Comparison of ENCODE assay signal across 17 cellular contexts in the genomic region with DNA sequence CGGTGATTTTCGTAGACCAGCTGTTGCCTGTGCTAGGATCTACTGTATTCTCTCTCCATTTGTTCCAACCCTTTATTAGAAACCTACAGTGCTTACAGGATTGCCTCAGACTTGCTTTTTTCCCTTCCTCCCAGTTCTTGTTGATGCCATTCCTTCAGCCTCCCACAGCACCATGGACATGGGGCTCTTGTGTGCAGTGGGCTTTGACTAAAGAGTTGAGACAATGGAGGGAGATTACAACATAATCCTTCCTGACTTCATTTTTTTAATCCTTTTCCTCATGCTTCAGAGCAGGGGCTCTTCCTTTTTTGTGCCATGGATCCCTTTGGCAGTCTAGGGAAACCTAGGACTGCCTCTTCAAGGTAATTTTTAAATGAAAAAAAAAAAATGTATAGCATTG.
DNase-seq lines count a peak whose midpoint lies in the region; ATAC-seq and TF ChIP-seq lines count a peak whose summit lies in the region.
"Had no signal": no experiment of that assay in that cellular context is flagged by ENCODE, and none has a peak within 500 bp of the region (broad histone marks: within the 10 kb centered on the region; RNA-seq: fewer than 3 reads in every experiment).

No MANE protein-coding gene starts in this region.

- TF ChIP-seq EP300 in neural cell (conservative IDR thresholded peaks at IDR 0.05; ENCODE audit: poor library complexity, severe bottlenecking), result no peak

- H3K36me3 ChIP-seq in HAP-1 (replicated peaks) (no peaks in the 10 kb centered on the region; the same call in none of the 2 replicates), neural cell (ENCODE audit: insufficient read depth, low read length) (no peaks in the 10 kb centered on the region)

- H3K79me2 ChIP-seq in neural cell (replicated peaks; ENCODE audit: insufficient read depth, low read length), result no peaks in the 10 kb centered on the region

- H3K9ac ChIP-seq in neural cell (ENCODE audit: low read length), result no peak overlapping the region

- no peak overlapping the region for H3K4me2 ChIP-seq in neural cell (ENCODE audit: low read length)
- H3K4me2 ChIP-seq: A549 had no signal

- H3K4me3 Mint-ChIP-seq in nephron progenitor cell, result no peak overlapping the region
- H3K4me3 Mint-ChIP-seq: CD14-positive monocyte; CD8-positive, alpha-beta T cell had no signal

- H3K9me3 Mint-ChIP-seq in nephron progenitor cell, result peaks cover 23% of the 10 kb centered on the region
- H3K9me3 Mint-ChIP-seq: CD8-positive, alpha-beta T cell had no signal

- no peaks in the 10 kb centered on the region for H3K4me1 ChIP-seq in HAP-1
- H3K4me1 ChIP-seq: A549, Caco-2 had no signal

- H3K4me3 ChIP-seq in HAP-1, result no peak overlapping the region
- no peak overlapping the region for H3K4me3 ChIP-seq in neural cell (ENCODE audit: low read length)
- H3K4me3 ChIP-seq: A549, GM12878, K562 had no signal

- in situ Hi-C loops in HAP-1 (cut with MboI; ENCODE audit: low sequenced_read_pairs), result no loop called here

- H4K20me1 ChIP-seq in neural cell (ENCODE audit: insufficient read depth), result no peaks in the 10 kb centered on the region

- 0 out of 2 replicates have a peak overlapping the region, but pooled peaks have one; percentile 6 for H3K27ac ChIP-seq in VCaP
- no peak overlapping the region for H3K27ac ChIP-seq in neural cell (ENCODE audit: low read length)
- H3K27ac ChIP-seq: A549, HL-60 had no signal

- no peak for TF ChIP-seq CTCF in VCaP (conservative IDR thresholded peaks at IDR 0.05)
- no peak for TF ChIP-seq CTCF in neural cell (IDR thresholded peaks at IDR 0.05; ENCODE audit: poor library complexity, severe bottlenecking)
- TF ChIP-seq CTCF in nephron progenitor cell (IDR thresholded peaks at IDR 0.05), result no peak

- no peak for ATAC-seq in HG02571 (IDR thresholded peaks at IDR 0.05; ENCODE audit: unreplicated experiment)
- ATAC-seq: CD8-positive, alpha-beta T cell; GM12878; K562 had no signal

- H3K9me2 ChIP-seq in neural cell (ENCODE audit: insufficient read depth, low read length), result no peaks in the 10 kb centered on the region

- peaks cover 20% of the 10 kb centered on the region for H3K36me3 Mint-ChIP-seq in nephron progenitor cell (ENCODE audit: low read depth)
- H3K36me3 Mint-ChIP-seq: CD14-positive monocyte; CD8-positive, alpha-beta T cell had no signal

- no peaks in the 10 kb centered on the region; the same call in 1 of the 2 replicates for H3K9me3 ChIP-seq in HAP-1
- no peaks in the 10 kb centered on the region for H3K9me3 ChIP-seq in neural cell (ENCODE audit: low read length)
- H3K9me3 ChIP-seq: Caco-2 had no signal

- no peaks in the 10 kb centered on the region for H3F3A ChIP-seq in neural cell (ENCODE audit: insufficient read depth, low read length, poor library complexity, severe bottlenecking)

- no peak overlapping the region for H3K27ac Mint-ChIP-seq in nephron progenitor cell
- H3K27ac Mint-ChIP-seq: CD14-positive monocyte; CD8-positive, alpha-beta T cell had no signal

- DNase-seq in HAP-1 (ENCODE audit: low spot score in 2 of 2) (peak; percentile 34 to 46), NOMO-1 treated with DMSO at 0.1 percent for 48 hours (lab: John Stamatoyannopoulos, UW; ENCODE audit: unreplicated experiment) (no peak), nephron progenitor cell (no peak)
- no peak for DNase-seq in activated CD4-positive, alpha-beta T cell treated with anti-CD3 and anti-CD28 coated beads, Interleukin-2, amount 50 U/mL, for 4 hours
- DNase-seq: Caco-2; CD8-positive, alpha-beta T cell; DMS79; GOT3; HCEC 1CT had no signal

- peaks cover 5% of the 10 kb centered on the region for H3K4me1 Mint-ChIP-seq in nephron progenitor cell
- H3K4me1 Mint-ChIP-seq: CD14-positive monocyte had no signal

- no peaks in the 10 kb centered on the region for H3K27me3 ChIP-seq in HAP-1 (ENCODE audit: low read depth)
- H3K27me3 ChIP-seq in neural cell (ENCODE audit: insufficient read depth, low read depth, low read length), result no peaks in the 10 kb centered on the region

- peaks cover 4% of the 10 kb centered on the region for H3K27me3 Mint-ChIP-seq in nephron progenitor cell (ENCODE audit: low read depth, poor library complexity)

- no peak for TF ChIP-seq RAD21 in neural cell (conservative IDR thresholded peaks at IDR 0.05)

- peak overlapping the region; percentile 5 for H2AFZ ChIP-seq in neural cell (ENCODE audit: low read depth, low read length)

TF ChIP-seq in neural cell, 6 proteins besides CTCF, POLR2A, EP300 and RAD21:
- TF ChIP-seq TAF1 (IDR thresholded peaks at IDR 0.05; ENCODE audit: low read depth) (no peak), MXI1 (conservative IDR thresholded peaks at IDR 0.05; ENCODE audit: poor library complexity, severe bottlenecking) (no peak), EZH2 (IDR thresholded peaks at IDR 0.05; ENCODE audit: borderline replicate concordance, insufficient read depth, low read length, poor library complexity, severe bottlenecking) (no peak), POLR2AphosphoS5 (IDR thresholded peaks at IDR 0.05) (no peak), SMC3 (conservative IDR thresholded peaks at IDR 0.05; ENCODE audit: poor library complexity) (no peak)
- TF ChIP-seq, protein P1, sequence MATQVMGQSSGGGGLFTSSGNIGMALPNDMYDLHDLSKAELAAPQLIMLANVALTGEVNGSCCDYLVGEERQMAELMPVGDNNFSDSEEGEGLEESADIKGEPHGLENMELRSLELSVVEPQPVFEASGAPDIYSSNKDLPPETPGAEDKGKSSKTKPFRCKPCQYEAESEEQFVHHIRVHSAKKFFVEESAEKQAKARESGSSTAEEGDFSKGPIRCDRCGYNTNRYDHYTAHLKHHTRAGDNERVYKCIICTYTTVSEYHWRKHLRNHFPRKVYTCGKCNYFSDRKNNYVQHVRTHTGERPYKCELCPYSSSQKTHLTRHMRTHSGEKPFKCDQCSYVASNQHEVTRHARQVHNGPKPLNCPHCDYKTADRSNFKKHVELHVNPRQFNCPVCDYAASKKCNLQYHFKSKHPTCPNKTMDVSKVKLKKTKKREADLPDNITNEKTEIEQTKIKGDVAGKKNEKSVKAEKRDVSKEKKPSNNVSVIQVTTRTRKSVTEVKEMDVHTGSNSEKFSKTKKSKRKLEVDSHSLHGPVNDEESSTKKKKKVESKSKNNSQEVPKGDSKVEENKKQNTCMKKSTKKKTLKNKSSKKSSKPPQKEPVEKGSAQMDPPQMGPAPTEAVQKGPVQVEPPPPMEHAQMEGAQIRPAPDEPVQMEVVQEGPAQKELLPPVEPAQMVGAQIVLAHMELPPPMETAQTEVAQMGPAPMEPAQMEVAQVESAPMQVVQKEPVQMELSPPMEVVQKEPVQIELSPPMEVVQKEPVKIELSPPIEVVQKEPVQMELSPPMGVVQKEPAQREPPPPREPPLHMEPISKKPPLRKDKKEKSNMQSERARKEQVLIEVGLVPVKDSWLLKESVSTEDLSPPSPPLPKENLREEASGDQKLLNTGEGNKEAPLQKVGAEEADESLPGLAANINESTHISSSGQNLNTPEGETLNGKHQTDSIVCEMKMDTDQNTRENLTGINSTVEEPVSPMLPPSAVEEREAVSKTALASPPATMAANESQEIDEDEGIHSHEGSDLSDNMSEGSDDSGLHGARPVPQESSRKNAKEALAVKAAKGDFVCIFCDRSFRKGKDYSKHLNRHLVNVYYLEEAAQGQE (IDR thresholded peaks at IDR 0.05; ENCODE audit: borderline replicate concordance), result no peak

Comparison
In these comparisons a context has a peak if more than half of its experiments do, and no peak if none do; other contexts are left out.
1. DNase-seq: peak in HAP-1 (2 of 2); none in NOMO-1 treated with DMSO at 0.1 percent for 48 hours (single experiment), nephron progenitor cell (single experiment) and activated CD4-positive, alpha-beta T cell treated with anti-CD3 and anti-CD28 coated beads, Interleukin-2, amount 50 U/mL, for 4 hours (0 of 2).